In the genomic region with DNA sequence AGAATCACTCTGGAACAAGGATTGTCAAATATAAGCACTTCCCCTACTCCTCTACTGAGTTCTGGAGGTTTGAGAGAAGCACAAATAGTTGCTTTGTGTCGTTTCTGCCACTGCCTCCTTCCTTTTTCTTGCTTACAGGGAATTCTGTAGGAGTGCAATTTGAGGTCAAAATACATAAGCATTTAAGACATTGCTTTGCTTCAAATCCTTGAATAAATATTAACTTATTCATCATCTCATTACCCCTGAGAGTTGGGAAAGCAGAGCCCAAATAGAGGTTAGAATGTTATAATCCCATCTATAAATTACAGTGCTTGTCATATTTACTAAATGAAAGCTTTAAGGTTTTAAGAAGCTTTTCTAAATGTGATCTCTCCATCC, we compare ENCODE assay signal across 14 cellular contexts.
DNase-seq lines count a peak whose midpoint lies in the region; ATAC-seq, FAIRE-seq and TF ChIP-seq lines count a peak whose summit lies in the region.
"Had no signal": no experiment of that assay in that cellular context is flagged by ENCODE, and none has a peak within 500 bp of the region (broad histone marks: within the 10 kb centered on the region; RNA-seq: fewer than 3 reads in every experiment).

No MANE protein-coding gene starts in this region.

- ATAC-seq in HepG2 (peak; percentile 17; the same call in 2 of the 3 replicates), HG03432 (IDR thresholded peaks at IDR 0.05; ENCODE audit: unreplicated experiment) (no peak)

- in situ Hi-C loops in mammary epithelial cell (cut with MboI; ENCODE audit: low sequenced_read_pairs in 2 of 2) = no loop called here
- in situ Hi-C loops in HepG2 (cut with HindIII; ENCODE audit: extremely low pct_ligation_motif_present, low pct_unique_long_range_greater_than_20kb) = no loop called here

- no peak for TF ChIP-seq RAD21 in HepG2 (CRISPR knock-in tag; IDR thresholded peaks at IDR 0.05)

- no peak overlapping the region for H3K4me3 ChIP-seq in mammary epithelial cell (replicated peaks in 1 of 3; ENCODE audit: insufficient read depth in 1 of 3, low read depth in 2 of 3, low read length in 3 of 3)
- H3K4me3 ChIP-seq in HepG2 (replicated peaks in 1 of 3; ENCODE audit: insufficient read depth in 1 of 3, low read depth in 2 of 3, low read length in 3 of 3) = no peak overlapping the region
- H3K4me3 ChIP-seq in subcutaneous abdominal adipose tissue (ENCODE audit: low read depth in 1 of 5, low read length in 5 of 5) = no peak overlapping the region
- H3K4me3 ChIP-seq: ovary had no signal

- no peak for FAIRE-seq in HepG2 (lab: Jason Lieb, UNC)

- H3K79me2 ChIP-seq in mammary epithelial cell (ENCODE audit: insufficient read depth, low read length) (no peaks in the 10 kb centered on the region), HepG2 (ENCODE audit: insufficient read depth, low read length) (no peaks in the 10 kb centered on the region)

- H3K27me3 ChIP-seq in mammary epithelial cell (ENCODE audit: insufficient read depth, low read length) (no peaks in the 10 kb centered on the region), HepG2 (ENCODE audit: control insufficient read depth in 1 of 2, insufficient read depth in 2 of 2, low read length in 2 of 2) (no peaks in the 10 kb centered on the region), subcutaneous abdominal adipose tissue (ENCODE audit: control insufficient read depth in 5 of 5, insufficient read depth in 4 of 5, low read length in 5 of 5) (no peaks in the 10 kb centered on the region)
- H3K27me3 ChIP-seq: ovary had no signal

- POLR2A ChIA-PET in HepG2 (lab: Yijun Ruan, JAX) = interaction anchor here (1.0 to 3.9 kb wide), 7 partner anchors 11 to 276 kb away, joined by 3 to 39 read pairs (median 3); no protein-coding TSS in a partner anchor

- TF ChIP-seq CTCF in mammary epithelial cell (conservative IDR thresholded peaks at IDR 0.05 in 1 of 2, IDR thresholded peaks at IDR 0.05 in 1 of 2; ENCODE audit: extremely low read depth in 1 of 2, insufficient read depth in 1 of 2, low read depth in 1 of 2, low read length in 2 of 2) = no peak
- no peak for TF ChIP-seq CTCF in HepG2 (CRISPR knock-in tag; IDR thresholded peaks at IDR 0.05)

- dilution Hi-C loops in mammary epithelial cell (cut with HindIII; ENCODE audit: low sequenced_read_pairs) = no loop called here

- H3K9ac ChIP-seq in mammary epithelial cell (ENCODE audit: insufficient read depth, low read length) = no peak overlapping the region
- H3K9ac ChIP-seq in HepG2 (ENCODE audit: insufficient read depth, low read depth, low read length) = peak overlapping the region; percentile 43; the same call in 1 of the 2 replicates
- peak overlapping the region in 1 of 5 donors; percentile 2 for H3K9ac ChIP-seq in subcutaneous abdominal adipose tissue (ENCODE audit: low read length in 5 of 5)

- peak overlapping the region; percentile 9 for H2AFZ ChIP-seq in mammary epithelial cell (ENCODE audit: low read depth, low read length)
- peak overlapping the region; percentile 38 for H2AFZ ChIP-seq in HepG2 (ENCODE audit: low read length)

- H3K36me3 ChIP-seq in mammary epithelial cell (ENCODE audit: insufficient read depth, low read length) = no peaks in the 10 kb centered on the region
- H3K36me3 ChIP-seq in HepG2 (replicated peaks in 1 of 2; ENCODE audit: control insufficient read depth in 1 of 2, insufficient read depth in 2 of 2, low read length in 2 of 2) = no peaks in the 10 kb centered on the region
- no peaks in the 10 kb centered on the region for H3K36me3 ChIP-seq in subcutaneous abdominal adipose tissue (ENCODE audit: control insufficient read depth in 5 of 5, insufficient read depth in 5 of 5, low read length in 5 of 5)
- H3K36me3 ChIP-seq: ovary had no signal

- TF ChIP-seq POLR2A in HepG2 (IDR thresholded peaks at IDR 0.05; ENCODE audit: insufficient read depth in 1 of 2, low read depth in 2 of 2, low read length in 2 of 2) = no peak

- H3K9me3 ChIP-seq in mammary epithelial cell (replicated peaks; ENCODE audit: insufficient read depth, low read length) (no peaks in the 10 kb centered on the region), HepG2 (ENCODE audit: low read length) (no peaks in the 10 kb centered on the region), subcutaneous abdominal adipose tissue (ENCODE audit: control insufficient read depth in 5 of 5, low read length in 5 of 5) (no peaks in the 10 kb centered on the region)
- H3K9me3 ChIP-seq: ovary had no signal

- H3K4me1 ChIP-seq in mammary epithelial cell (ENCODE audit: insufficient read depth, low read length) (peaks cover 21% of the 10 kb centered on the region), HepG2 (ENCODE audit: insufficient read depth, low read length) (peaks cover 58% of the 10 kb centered on the region), subcutaneous abdominal adipose tissue (ENCODE audit: control insufficient read depth in 5 of 5, insufficient read depth in 5 of 5, low read length in 5 of 5) (peaks cover 7 to 43% (median 31%) of the 10 kb centered on the region in 5 donors)

- peak; percentile 67 for DNase-seq in HCEC 1CT
- no peak for DNase-seq in mammary epithelial cell
- DNase-seq in HepG2 (ENCODE audit: low spot score) = peak; percentile 42
- no peak for DNase-seq in D341Med (ENCODE audit: low spot score)
- no peak for DNase-seq in activated CD4-positive, alpha-beta T cell treated with anti-CD3 and anti-CD28 coated beads for 1 hour
- DNase-seq in globus pallidus (ENCODE audit: low spot score) = no peak
- DNase-seq: activated gamma-delta T cell treated with Interleukin-2 at 50 U/mL for 16 hours; DMS 273 treated with DMSO at 0.1 percent for 48 hours; H9; ovary; stimulated activated CD4-positive, alpha-beta T cell treated with anti-CD3 and anti-CD28 coated beads, Interleukin-2, amount 100 ng/mL, for 48 hours; stimulated activated naive CD4-positive, alpha-beta T cell treated with Interleukin-2 at 50 U/mL for 16 hours had no signal

- intact Hi-C loops in mammary epithelial cell (cut with micrococcal nuclease) = no loop called here
- intact Hi-C loops in HepG2 (cut with micrococcal nuclease; ENCODE audit: unreplicated experiment) = loop anchor here (2.0 kb wide), 1 partner anchor 14 kb away; no protein-coding TSS in a partner anchor

- H3K4me2 ChIP-seq in mammary epithelial cell (ENCODE audit: insufficient read depth, low read depth, low read length) (no peak overlapping the region), HepG2 (ENCODE audit: low read depth, low read length) (peak overlapping the region; percentile 2; the same call in 1 of the 2 replicates)

- H3K27ac ChIP-seq in mammary epithelial cell (ENCODE audit: insufficient read depth, low read depth, low read length) (no peak overlapping the region), HepG2 (ENCODE audit: extremely low read length, insufficient read depth, low read length) (peak overlapping the region; percentile 64), subcutaneous abdominal adipose tissue (ENCODE audit: low read depth, low read length) (peak overlapping the region; percentile 19)

- TF ChIP-seq EP300 in HepG2 (IDR thresholded peaks at IDR 0.05; ENCODE audit: low read depth in 2 of 2, low read length in 2 of 2) = no peak
- no peak for TF ChIP-seq EP300 in HepG2 (CRISPR knock-in tag; IDR thresholded peaks at IDR 0.05; ENCODE audit: borderline replicate concordance)

- CTCF ChIA-PET in mammary epithelial cell (lab: Charles Lee; ENCODE audit: low non-redundant PET) = interaction anchor here (0.7 kb wide), 1 partner anchor 206 kb away, joined by 9 read pairs; no protein-coding TSS in a partner anchor
- CTCF ChIA-PET in HepG2 (lab: Yijun Ruan, JAX; ENCODE audit: low intra/inter-chr PET ratio, low total read pairs) = no interaction called here

- WGBS in mammary epithelial cell (ENCODE audit: low coverage, missing lambda C conversion rate) = 100% methylated on average over 1 of the region's 1 CpG
- 3% methylated on average over 1 of the region's 1 CpG for WGBS in HepG2 (ENCODE audit: low lambda C conversion rate)

- no peaks in the 10 kb centered on the region for H4K20me1 ChIP-seq in mammary epithelial cell (ENCODE audit: insufficient read depth, low read length)
- H4K20me1 ChIP-seq in HepG2 (ENCODE audit: insufficient read depth, low read length) = no peaks in the 10 kb centered on the region

- no TSS peak for BruUV-seq in mammary epithelial cell (replicated peaks; lab: Mats Ljungman, UMichigan)
- BruUV-seq in HepG2 (replicated peaks; lab: Mats Ljungman, UMichigan) = no TSS peak

TF ChIP-seq in HepG2, 621 proteins besides CTCF, POLR2A, EP300 and RAD21:
- TF ChIP-seq NR2F6 (IDR thresholded peaks at IDR 0.05) = no peak
- no peak for TF ChIP-seq NR2F6 (CRISPR knock-in tag; IDR thresholded peaks at IDR 0.05)
- TF ChIP-seq, protein P1, sequence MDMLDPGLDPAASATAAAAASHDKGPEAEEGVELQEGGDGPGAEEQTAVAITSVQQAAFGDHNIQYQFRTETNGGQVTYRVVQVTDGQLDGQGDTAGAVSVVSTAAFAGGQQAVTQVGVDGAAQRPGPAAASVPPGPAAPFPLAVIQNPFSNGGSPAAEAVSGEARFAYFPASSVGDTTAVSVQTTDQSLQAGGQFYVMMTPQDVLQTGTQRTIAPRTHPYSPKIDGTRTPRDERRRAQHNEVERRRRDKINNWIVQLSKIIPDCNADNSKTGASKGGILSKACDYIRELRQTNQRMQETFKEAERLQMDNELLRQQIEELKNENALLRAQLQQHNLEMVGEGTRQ (IDR thresholded peaks at IDR 0.05; ENCODE audit: low read depth, low read length) = no peak
- TF ChIP-seq, protein P1 (CRISPR knock-in tag; IDR thresholded peaks at IDR 0.05; ENCODE audit: borderline replicate concordance) = no peak
- TF ChIP-seq IKZF1 (IDR thresholded peaks at IDR 0.05) = no peak
- no peak for TF ChIP-seq HOXD1 (CRISPR knock-in tag; IDR thresholded peaks at IDR 0.05)
- TF ChIP-seq GFI1 (CRISPR knock-in tag; IDR thresholded peaks at IDR 0.05; ENCODE audit: borderline replicate concordance) = no peak
- 0 out of 2 replicates have a peak, but pooled peaks have one; percentile 25 for TF ChIP-seq CCDC6 (CRISPR knock-in tag; IDR thresholded peaks at IDR 0.05)
- TF ChIP-seq FOXJ3 (CRISPR knock-in tag; IDR thresholded peaks at IDR 0.05; ENCODE audit: borderline replicate concordance) = no peak

Comparison
In these comparisons a context has a peak if more than half of its experiments do, and no peak if none do; other contexts are left out.
1. DNase-seq: peak in HCEC 1CT (single experiment) and HepG2 (single experiment); none in mammary epithelial cell (single experiment), D341Med (single experiment), activated CD4-positive, alpha-beta T cell treated with anti-CD3 and anti-CD28 coated beads for 1 hour (single experiment) and globus pallidus (single experiment).